Comparison of ENCODE assay signal across 8 cellular contexts in genomic region chr7:27184342-27185012, GRCh38. TPM values are rescaled to one million over a fixed set of nuclear protein-coding genes. Genes with fewer than 3 reads are reported as not detected.
DNase-seq lines count a peak whose midpoint lies in the region; ATAC-seq and TF ChIP-seq lines count a peak whose summit lies in the region.

No MANE protein-coding gene starts in this region.

- H3K9me3 ChIP-seq in MG63, result no peaks in the 10 kb centered on the region
- no peaks in the 10 kb centered on the region for H3K9me3 ChIP-seq in right lobe of liver
- no peaks in the 10 kb centered on the region for H3K9me3 ChIP-seq in upper lobe of right lung

- H3K27ac Mint-ChIP-seq in activated naive CD8-positive, alpha-beta T cell treated with anti-CD3 and anti-CD28 coated beads, Interleukin-2, amount 10 ng/mL, durations not matched to agents 7 days and 5 days, result peak overlapping the region; percentile 22

- H3K4me3 ChIP-seq in MG63 (peak overlapping the region; percentile 51), right lobe of liver (peak overlapping the region in 2 of 3 donors; percentile 16 to 21), upper lobe of right lung (peak overlapping the region; percentile 31)

- H3K27me3 ChIP-seq in MG63 (no peaks in the 10 kb centered on the region), right lobe of liver (peaks cover 33 to 88% of the 10 kb centered on the region in 2 donors), upper lobe of right lung (peaks cover 100% of the 10 kb centered on the region)

- POLR2A ChIA-PET in activated naive CD8-positive, alpha-beta T cell treated with anti-CD3 and anti-CD28 coated beads, Interleukin-2, amount 10 ng/mL, durations not matched to agents 7 days and 5 days (lab: Charles Lee), result no interaction called here

- H3K27me3 Mint-ChIP-seq in activated naive CD8-positive, alpha-beta T cell treated with anti-CD3 and anti-CD28 coated beads, Interleukin-2, amount 10 ng/mL, durations not matched to agents 7 days and 5 days, result peaks cover 85% of the 10 kb centered on the region

- intact Hi-C loops in right lobe of liver (cut with DNase I) (no loop called here), upper lobe of right lung (cut with DNase I) (no loop called here)

- peaks cover 31% of the 10 kb centered on the region for H3K4me1 Mint-ChIP-seq in activated naive CD8-positive, alpha-beta T cell treated with anti-CD3 and anti-CD28 coated beads, Interleukin-2, amount 10 ng/mL, durations not matched to agents 7 days and 5 days

- no peak overlapping the region for H3K27ac ChIP-seq in right lobe of liver
- no peak overlapping the region for H3K27ac ChIP-seq in upper lobe of right lung

- DNase-seq in DMS153 treated with DMSO at 0.1 percent for 48 hours (lab: John Stamatoyannopoulos, UW; ENCODE audit: unreplicated experiment) (peak; percentile 50), MG63 (peak; percentile 60), right lobe of liver (peak in 2 of 3 donors; percentile 38 to 50), upper lobe of right lung (peak; percentile 68), cortex of kidney (lab: John Stamatoyannopoulos, UW) (no peak), NCI-H345 (lab: John Stamatoyannopoulos, UW) (no peak), mucosa of gallbladder (ENCODE audit: low spot score) (no peak)
- peak; percentile 59 for DNase-seq in activated naive CD8-positive, alpha-beta T cell treated with anti-CD3 and anti-CD28 coated beads, Interleukin-2, amount 10 ng/mL, durations not matched to agents 7 days and 5 days

- no peaks in the 10 kb centered on the region for H3K9me3 Mint-ChIP-seq in activated naive CD8-positive, alpha-beta T cell treated with anti-CD3 and anti-CD28 coated beads, Interleukin-2, amount 10 ng/mL, durations not matched to agents 7 days and 5 days

- 2% methylated on average over 12 of the region's 72 CpGs for WGBS in right lobe of liver (ENCODE audit: insufficient coverage, low coverage, low lambda C conversion rate, missing lambda C conversion rate)

- TF ChIP-seq CTCF in right lobe of liver (IDR thresholded peaks at IDR 0.05) (no peak), upper lobe of right lung (IDR thresholded peaks at IDR 0.05) (no peak)

- H3K36me3 Mint-ChIP-seq in activated naive CD8-positive, alpha-beta T cell treated with anti-CD3 and anti-CD28 coated beads, Interleukin-2, amount 10 ng/mL, durations not matched to agents 7 days and 5 days, result peaks cover 1% of the 10 kb centered on the region

- H3K36me3 ChIP-seq in MG63, result no peaks in the 10 kb centered on the region
- H3K36me3 ChIP-seq in right lobe of liver, result no peaks in the 10 kb centered on the region
- no peaks in the 10 kb centered on the region for H3K36me3 ChIP-seq in upper lobe of right lung

- no peak for ATAC-seq in activated naive CD8-positive, alpha-beta T cell treated with anti-CD3 and anti-CD28 coated beads, Interleukin-2, amount 10 ng/mL, durations not matched to agents 7 days and 5 days (ENCODE audit: low read depth)
- ATAC-seq in right lobe of liver (peak in 1 of 4 donors; percentile 22), upper lobe of right lung (no peak)

- H3K4me3 Mint-ChIP-seq in activated naive CD8-positive, alpha-beta T cell treated with anti-CD3 and anti-CD28 coated beads, Interleukin-2, amount 10 ng/mL, durations not matched to agents 7 days and 5 days, result peak overlapping the region; percentile 68

- TF ChIP-seq POLR2A in right lobe of liver (IDR thresholded peaks at IDR 0.05), result no peak

- H3K4me1 ChIP-seq in right lobe of liver (peaks cover 0 to 26% (median 0%) of the 10 kb centered on the region in 4 donors), upper lobe of right lung (peaks cover 41% of the 10 kb centered on the region)

RNA-seq across cellular contexts. Expression of gene HOXA11, which starts 0.6 kb away (rescaled TPM):
- 3.2 and 3.7 TPM in 2 replicates for total RNA-seq in MG63 (2014; rRNA removed; shearing (Covaris generic); ENCODE audit: low replicate concordance)
- not detected for total RNA-seq in activated naive CD8-positive, alpha-beta T cell treated with anti-CD3 and anti-CD28 coated beads, Interleukin-2, amount 10 ng/mL, durations not matched to agents 7 days and 5 days
- total RNA-seq in right lobe of liver (not detected), upper lobe of right lung (not detected), mucosa of gallbladder (not detected)

RNA-seq across cellular contexts. Expression of gene HOXA10, which starts 10.4 kb away (rescaled TPM):
- total RNA-seq in MG63 (2014; rRNA removed; shearing (Covaris generic); ENCODE audit: low replicate concordance), result 18.0 and 26.7 TPM in 2 replicates
- total RNA-seq in activated naive CD8-positive, alpha-beta T cell treated with anti-CD3 and anti-CD28 coated beads, Interleukin-2, amount 10 ng/mL, durations not matched to agents 7 days and 5 days, result not detected
- total RNA-seq in right lobe of liver, result not detected
- 0.38 TPM for total RNA-seq in upper lobe of right lung
- total RNA-seq in mucosa of gallbladder, result 0.12 TPM

RNA-seq across cellular contexts. Expression of gene HOXA13, which starts 15.4 kb away (rescaled TPM):
- 0.30 and 1.5 TPM in 2 replicates for total RNA-seq in MG63 (2014; rRNA removed; shearing (Covaris generic); ENCODE audit: low replicate concordance)
- total RNA-seq in activated naive CD8-positive, alpha-beta T cell treated with anti-CD3 and anti-CD28 coated beads, Interleukin-2, amount 10 ng/mL, durations not matched to agents 7 days and 5 days, result not detected
- total RNA-seq in right lobe of liver (not detected), upper lobe of right lung (not detected), mucosa of gallbladder (0.06 TPM)

RNA-seq across cellular contexts. Expression of gene HOXA9, which starts 19.1 kb away (rescaled TPM):
- total RNA-seq in MG63 (2014; rRNA removed; shearing (Covaris generic); ENCODE audit: low replicate concordance), result 25.4 and 29.9 TPM in 2 replicates
- total RNA-seq in activated naive CD8-positive, alpha-beta T cell treated with anti-CD3 and anti-CD28 coated beads, Interleukin-2, amount 10 ng/mL, durations not matched to agents 7 days and 5 days, result not detected
- total RNA-seq in right lobe of liver (under 1 TPM in 1 of 6 experiments, not detected in 5; 0.09 TPM), upper lobe of right lung (1.2 TPM), mucosa of gallbladder (0.17 TPM)

RNA-seq across cellular contexts. Expression of gene HOXA7, which starts 28.0 kb away (rescaled TPM):
- total RNA-seq in MG63 (2014; rRNA removed; shearing (Covaris generic); ENCODE audit: low replicate concordance), result 0.95 and 1.7 TPM in 2 replicates
- not detected for total RNA-seq in activated naive CD8-positive, alpha-beta T cell treated with anti-CD3 and anti-CD28 coated beads, Interleukin-2, amount 10 ng/mL, durations not matched to agents 7 days and 5 days
- total RNA-seq in right lobe of liver (not detected), upper lobe of right lung (2.9 TPM), mucosa of gallbladder (not detected)

Comparison
In these comparisons a context has a peak if more than half of its experiments do, and no peak if none do; other contexts are left out.
1. DNase-seq: peak in DMS153 treated with DMSO at 0.1 percent for 48 hours (single experiment), MG63 (single experiment), activated naive CD8-positive, alpha-beta T cell treated with anti-CD3 and anti-CD28 coated beads, Interleukin-2, amount 10 ng/mL, durations not matched to agents 7 days and 5 days (single experiment), right lobe of liver (2 of 3) and upper lobe of right lung (single experiment); none in cortex of kidney (single experiment), NCI-H345 (single experiment) and mucosa of gallbladder (single experiment).
2. RNA of gene HOXA10, which starts 10.4 kb away (total RNA-seq): 18.0 to 26.7 TPM in MG63; 0.38 TPM in upper lobe of right lung (single experiment), 0.12 TPM in mucosa of gallbladder (single experiment), not detected in activated naive CD8-positive, alpha-beta T cell treated with anti-CD3 and anti-CD28 coated beads, Interleukin-2, amount 10 ng/mL, durations not matched to agents 7 days and 5 days and not detected in right lobe of liver; every median in the first group is over 10 times any median in the second.
3. Peak in every context shown above with its lines, with median percentiles within 50 percentile points of each other: H3K4me3 ChIP-seq.